In the genomic region with DNA sequence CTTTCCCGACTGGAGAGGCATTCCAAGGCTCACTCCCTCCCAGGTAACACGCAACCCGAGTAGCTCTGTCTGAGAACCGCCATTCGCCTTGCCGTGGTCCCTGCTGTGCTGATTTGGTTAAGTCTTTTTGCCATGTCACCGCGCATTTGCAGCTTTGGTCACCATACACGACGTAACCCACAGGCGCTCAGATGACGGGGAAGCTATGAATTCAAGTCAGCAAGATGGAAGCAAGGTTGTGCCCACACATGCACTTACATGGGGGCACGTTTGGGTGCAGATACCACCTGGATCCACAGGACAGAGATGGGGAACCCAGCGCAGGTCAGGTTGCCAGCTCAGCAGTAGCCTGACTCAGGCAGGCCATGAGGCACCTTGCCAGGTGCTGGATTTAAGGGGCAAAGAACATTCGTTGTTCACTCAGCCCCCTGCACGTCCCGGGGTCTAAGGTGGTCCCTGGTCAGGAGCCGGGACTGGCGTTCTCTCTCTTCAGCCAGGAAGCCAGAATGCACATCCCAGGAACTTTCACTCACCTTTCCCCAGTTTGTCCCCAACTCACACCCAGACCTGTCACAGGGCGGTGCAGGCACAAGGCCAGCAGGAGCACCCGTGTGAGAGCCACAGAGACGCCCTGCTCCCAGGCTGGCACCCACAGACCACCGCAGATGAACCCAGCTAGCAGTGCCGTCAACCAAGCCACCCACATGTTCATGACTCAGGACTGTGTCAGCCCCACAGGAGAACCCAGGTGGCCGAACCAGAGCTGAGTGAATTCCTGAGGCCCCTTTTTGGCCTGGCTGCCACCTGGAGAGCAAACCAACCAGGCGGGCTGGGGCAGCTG, we compare ENCODE assay signal across 23 cellular contexts. TPM values are rescaled to one million over a fixed set of nuclear protein-coding genes. Genes with fewer than 3 reads are reported as not detected.
DNase-seq lines count a peak whose midpoint lies in the region; ATAC-seq and TF ChIP-seq lines count a peak whose summit lies in the region.
"Had no signal": no experiment of that assay in that cellular context is flagged by ENCODE, and none has a peak within 500 bp of the region (broad histone marks: within the 10 kb centered on the region; RNA-seq: fewer than 3 reads in every experiment).

No MANE protein-coding gene starts in this region.

- H2BK120ac ChIP-seq in mesendoderm (ENCODE audit: low read depth, low read length): no peak overlapping the region

- H3K4ac ChIP-seq in mesendoderm (ENCODE audit: low read depth, low read length): no peak overlapping the region

- H4K5ac ChIP-seq in mesendoderm (ENCODE audit: low read length): no peak overlapping the region

- H3K4me3 Mint-ChIP-seq in activated T-cell treated with anti-CD3 and anti-CD28 coated beads, Interleukin-2, amount 50 U/mL, for 24 hours: no peak overlapping the region
- no peak overlapping the region for H3K4me3 Mint-ChIP-seq in stimulated activated effector memory CD8-positive, alpha-beta T cell treated with anti-CD3 and anti-CD28 coated beads, Interleukin-12 subunit alpha, Interleukin-12 subunit beta, amount 100 ng/mL, for 72 hours
- H3K4me3 Mint-ChIP-seq: activated naive CD4-positive, alpha-beta T cell treated with anti-CD3 and anti-CD28 coated beads, Interleukin-2, amount 10 ng/mL, durations not matched to agents 7 days and 5 days; immature natural killer cell; naive B cell; WTC11 had no signal

- no peak overlapping the region for H2BK5ac ChIP-seq in mesendoderm (ENCODE audit: low read length)

- no peak overlapping the region for H2AK5ac ChIP-seq in mesendoderm (ENCODE audit: low read length)

- H3K27ac Mint-ChIP-seq in activated T-cell treated with anti-CD3 and anti-CD28 coated beads, Interleukin-2, amount 50 U/mL, for 24 hours: no peak overlapping the region
- H3K27ac Mint-ChIP-seq in stimulated activated effector memory CD8-positive, alpha-beta T cell treated with anti-CD3 and anti-CD28 coated beads, Interleukin-12 subunit alpha, Interleukin-12 subunit beta, amount 100 ng/mL, for 72 hours: no peak overlapping the region
- H3K27ac Mint-ChIP-seq: activated naive CD4-positive, alpha-beta T cell treated with anti-CD3 and anti-CD28 coated beads, Interleukin-2, amount 10 ng/mL, durations not matched to agents 7 days and 5 days; immature natural killer cell; WTC11 had no signal

- no peak overlapping the region for H3K27ac ChIP-seq in PC-3 (ENCODE audit: low read length)
- no peak overlapping the region for H3K27ac ChIP-seq in esophagus muscularis mucosa (replicated peaks in 1 of 4)
- no peak overlapping the region for H3K27ac ChIP-seq in mesendoderm (ENCODE audit: low read depth, low read length)
- H3K27ac ChIP-seq: heart left ventricle, PC-9, SK-N-MC had no signal

- H3K4me2 ChIP-seq in PC-3 (ENCODE audit: low read length) (no peak overlapping the region), mesendoderm (ENCODE audit: low read length) (no peak overlapping the region)
- H3K4me2 ChIP-seq: PC-9 had no signal

- no peak for TF ChIP-seq EP300 in esophagus muscularis mucosa (IDR thresholded peaks at IDR 0.05)

- H3K23ac ChIP-seq in mesendoderm (ENCODE audit: low read length): no peak overlapping the region

- H2AFZ ChIP-seq in PC-3 (ENCODE audit: low read length): no peak overlapping the region
- H2AFZ ChIP-seq: PC-9 had no signal

- H3K9me2 ChIP-seq in PC-3 (replicated peaks; ENCODE audit: low read length): no peaks in the 10 kb centered on the region

- H3F3A ChIP-seq in PC-3 (ENCODE audit: low read length, unreplicated experiment): no peaks in the 10 kb centered on the region

- ATAC-seq in PC-3: no peak
- ATAC-seq in stimulated activated effector memory CD8-positive, alpha-beta T cell treated with anti-CD3 and anti-CD28 coated beads, Interleukin-12 subunit alpha, Interleukin-12 subunit beta, amount 100 ng/mL, for 72 hours: peak; percentile 72
- no peak for ATAC-seq in GM19455 (IDR thresholded peaks at IDR 0.05; ENCODE audit: unreplicated experiment)
- ATAC-seq: GM12878, heart left ventricle, WTC11 had no signal

- H3K4me3 ChIP-seq in PC-3 (ENCODE audit: low read length): no peak overlapping the region
- no peak overlapping the region for H3K4me3 ChIP-seq in esophagus muscularis mucosa
- H3K4me3 ChIP-seq in mesendoderm (ENCODE audit: low read length): no peak overlapping the region
- H3K4me3 ChIP-seq: GM12878, heart left ventricle, lung, PC-9, SK-N-MC had no signal

- H2BK15ac ChIP-seq in mesendoderm (replicated peaks; ENCODE audit: low read depth): no peak overlapping the region

- no peaks in the 10 kb centered on the region for H3K36me3 Mint-ChIP-seq in activated T-cell treated with anti-CD3 and anti-CD28 coated beads, Interleukin-2, amount 50 U/mL, for 24 hours (ENCODE audit: low read depth)
- no peaks in the 10 kb centered on the region for H3K36me3 Mint-ChIP-seq in stimulated activated effector memory CD8-positive, alpha-beta T cell treated with anti-CD3 and anti-CD28 coated beads, Interleukin-12 subunit alpha, Interleukin-12 subunit beta, amount 100 ng/mL, for 72 hours
- H3K36me3 Mint-ChIP-seq: activated naive CD4-positive, alpha-beta T cell treated with anti-CD3 and anti-CD28 coated beads, Interleukin-2, amount 10 ng/mL, durations not matched to agents 7 days and 5 days; immature natural killer cell had no signal

- no peak overlapping the region for H4K8ac ChIP-seq in mesendoderm (ENCODE audit: low read depth, low read length)

- no peaks in the 10 kb centered on the region for H3K9me3 ChIP-seq in PC-3 (ENCODE audit: low read length)
- H3K9me3 ChIP-seq in esophagus muscularis mucosa: peaks cover 0 to 6% (median 6%) of the 10 kb centered on the region in 4 donors

- TF ChIP-seq POLR2A in esophagus muscularis mucosa (IDR thresholded peaks at IDR 0.05; ENCODE audit: low read depth): no peak

- no peaks in the 10 kb centered on the region for H3K27me3 ChIP-seq in PC-3 (ENCODE audit: low read length)
- H3K27me3 ChIP-seq in esophagus muscularis mucosa: no peaks in the 10 kb centered on the region
- no peaks in the 10 kb centered on the region for H3K27me3 ChIP-seq in mesendoderm (ENCODE audit: insufficient read depth, low read length, poor library complexity)
- H3K27me3 ChIP-seq: heart left ventricle had no signal

- POLR2A ChIA-PET in PC-3 (lab: Charles Lee; ENCODE audit: unreplicated experiment): interaction anchor here (0.7 kb wide), 1 partner anchor 561 kb away, joined by 3 read pairs; no protein-coding TSS in a partner anchor

- no peaks in the 10 kb centered on the region for H3K27me3 Mint-ChIP-seq in activated T-cell treated with anti-CD3 and anti-CD28 coated beads, Interleukin-2, amount 50 U/mL, for 24 hours

- H3K4me1 ChIP-seq in PC-3 (ENCODE audit: insufficient read depth, low read length) (no peaks in the 10 kb centered on the region), esophagus muscularis mucosa (no peaks in the 10 kb centered on the region), mesendoderm (ENCODE audit: control insufficient read depth, low read depth, low read length) (no peaks in the 10 kb centered on the region)
- H3K4me1 ChIP-seq: heart left ventricle had no signal

- no peak overlapping the region for H3K18ac ChIP-seq in mesendoderm (ENCODE audit: low read length)

- H3K9me3 Mint-ChIP-seq in activated T-cell treated with anti-CD3 and anti-CD28 coated beads, Interleukin-2, amount 50 U/mL, for 24 hours: peaks cover 3% of the 10 kb centered on the region
- H3K9me3 Mint-ChIP-seq in stimulated activated effector memory CD8-positive, alpha-beta T cell treated with anti-CD3 and anti-CD28 coated beads, Interleukin-12 subunit alpha, Interleukin-12 subunit beta, amount 100 ng/mL, for 72 hours: peaks cover 3% of the 10 kb centered on the region
- H3K9me3 Mint-ChIP-seq: immature natural killer cell had no signal

- intact Hi-C loops in PC-3 (cut with micrococcal nuclease) (no loop called here), esophagus muscularis mucosa (cut with DNase I) (no loop called here)

- CTCF ChIA-PET in PC-3 (lab: Charles Lee): no interaction called here

- H3K79me2 ChIP-seq in PC-3 (ENCODE audit: low read length) (no peaks in the 10 kb centered on the region), mesendoderm (ENCODE audit: control insufficient read depth, insufficient read depth, low read length) (no peaks in the 10 kb centered on the region)

- TF ChIP-seq CTCF in PC-3 (conservative IDR thresholded peaks at IDR 0.05; ENCODE audit: low read depth, low read length) (no peak), esophagus muscularis mucosa (IDR thresholded peaks at IDR 0.05) (no peak)

- H3K4me1 Mint-ChIP-seq in activated T-cell treated with anti-CD3 and anti-CD28 coated beads, Interleukin-2, amount 50 U/mL, for 24 hours (ENCODE audit: low read depth): peaks cover 5% of the 10 kb centered on the region
- no peaks in the 10 kb centered on the region for H3K4me1 Mint-ChIP-seq in stimulated activated effector memory CD8-positive, alpha-beta T cell treated with anti-CD3 and anti-CD28 coated beads, Interleukin-12 subunit alpha, Interleukin-12 subunit beta, amount 100 ng/mL, for 72 hours
- H3K4me1 Mint-ChIP-seq: activated naive CD4-positive, alpha-beta T cell treated with anti-CD3 and anti-CD28 coated beads, Interleukin-2, amount 10 ng/mL, durations not matched to agents 7 days and 5 days; immature natural killer cell; naive B cell; WTC11 had no signal

- H3K36me3 ChIP-seq in PC-3 (ENCODE audit: low read depth, low read length) (no peaks in the 10 kb centered on the region), esophagus muscularis mucosa (peaks cover 0 to 25% (median 7%) of the 10 kb centered on the region in 4 donors), mesendoderm (ENCODE audit: control insufficient read depth, insufficient read depth, low read length) (no peaks in the 10 kb centered on the region)

- H4K20me1 ChIP-seq in PC-3 (ENCODE audit: low read length): no peaks in the 10 kb centered on the region

- H3K56ac ChIP-seq in mesendoderm (ENCODE audit: low read length): no peak overlapping the region

- H3K79me1 ChIP-seq in mesendoderm (ENCODE audit: low read length): no peaks in the 10 kb centered on the region

- no peak overlapping the region for H3K9ac ChIP-seq in PC-3 (ENCODE audit: low read length)
- H3K9ac ChIP-seq in mesendoderm (ENCODE audit: low read length): no peak overlapping the region

- no TSS peak for BruUV-seq in PC-3 (replicated peaks; lab: Mats Ljungman, UMichigan)

- WGBS in esophagus muscularis mucosa: 93% methylated on average over 13 of the region's 26 CpGs
- WGBS in mesendoderm (ENCODE audit: extremely low coverage, insufficient coverage, low lambda C conversion rate): no CpG with 5 or more reads among the region's 26 CpGs

- DNase-seq in activated T-cell treated with anti-CD3 and anti-CD28 coated beads, Interleukin-2, amount 50 U/mL, for 48 hours: peak; percentile 33 to 46
- DNase-seq in activated T-cell treated with anti-CD3 and anti-CD28 coated beads, Interleukin-2, amount 50 U/mL, for 24 hours: no peak
- peak; percentile 25 for DNase-seq in PC-3
- DNase-seq in esophagus muscularis mucosa (ENCODE audit: extremely low spot score): peak; percentile 86
- DNase-seq in stimulated activated effector memory CD8-positive, alpha-beta T cell treated with anti-CD3 and anti-CD28 coated beads, Interleukin-12 subunit alpha, Interleukin-12 subunit beta, amount 100 ng/mL, for 72 hours (ENCODE audit: low spot score in 2 of 2): peak in 1 of 2 donors; percentile 43
- DNase-seq in mesendoderm: no peak
- DNase-seq in DMS53 (lab: John Stamatoyannopoulos, UW): no peak
- DNase-seq: ACHN; activated naive CD4-positive, alpha-beta T cell treated with anti-CD3 and anti-CD28 coated beads, Interleukin-2, amount 10 ng/mL, durations not matched to agents 7 days and 5 days; C1 segment of cervical spinal cord; DMS 273 treated with DMSO at 0.1 percent for 48 hours; GDM1; immature natural killer cell; naive B cell; NCI-H1436 treated with DMSO at 0.1 percent for 48 hours; NCI-H82 had no signal

RNA-seq across cellular contexts. Expression of a gene that starts 19.9 kb away (rescaled TPM):
- 0.40 and 0.66 TPM in 2 replicates for total RNA-seq in PC-3 (2014; rRNA removed)
- total RNA-seq in esophagus muscularis mucosa: 10 to 100 TPM in 2 of 4 donors, 1 to 10 TPM in 2; 7.3 to 14.1 (median 11.6) TPM
- 0.17 TPM for polyA plus RNA-seq in mesendoderm (2013, experiment 1 of 2)
- polyA plus RNA-seq in mesendoderm (2013, experiment 2 of 2): 0.21 TPM

Comparison
In these comparisons a context has a peak if more than half of its experiments do, and no peak if none do; other contexts are left out.
1. DNase-seq: peak in activated T-cell treated with anti-CD3 and anti-CD28 coated beads, Interleukin-2, amount 50 U/mL, for 48 hours (2 of 2), PC-3 (single experiment) and esophagus muscularis mucosa (single experiment); none in activated T-cell treated with anti-CD3 and anti-CD28 coated beads, Interleukin-2, amount 50 U/mL, for 24 hours (single experiment), mesendoderm (single experiment) and DMS53 (single experiment).